ENCODE assay signal across 13 cellular contexts in the genomic region with DNA sequence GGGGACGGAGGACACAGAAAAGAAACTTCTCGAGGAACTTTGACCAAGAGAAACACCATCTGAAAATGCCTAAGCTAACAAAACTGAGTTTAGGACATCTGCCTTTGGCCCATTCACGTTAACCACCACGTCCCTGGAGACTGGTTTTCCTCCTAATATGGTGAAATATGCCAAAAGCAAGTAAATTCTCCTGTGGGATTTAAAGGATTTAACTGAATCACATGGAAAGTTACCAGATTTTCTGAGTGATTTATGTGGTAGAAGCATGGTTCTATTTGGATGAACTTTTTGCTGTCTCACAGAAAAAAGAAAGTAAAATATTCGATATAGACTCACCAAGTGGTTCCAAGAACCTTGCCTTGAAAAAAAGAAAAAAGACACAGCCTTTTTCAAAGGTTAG. TPM values are rescaled to one million over a fixed set of nuclear protein-coding genes. Genes with fewer than 3 reads are reported as not detected.
A peak's percentile ranks its signal among the peaks of the same experiment; 100 is the strongest.
DNase-seq lines count a peak whose midpoint lies in the region; ATAC-seq and TF ChIP-seq lines count a peak whose summit lies in the region.
"Had no signal": no experiment of that assay in that cellular context is flagged by ENCODE, and none has a peak within 500 bp of the region (broad histone marks: within the 10 kb centered on the region; RNA-seq: fewer than 3 reads in every experiment).

No MANE protein-coding gene starts in this region.

- no peak overlapping the region for H3K27ac Mint-ChIP-seq in activated naive CD8-positive, alpha-beta T cell treated with anti-CD3 and anti-CD28 coated beads, Interleukin-2, amount 50 U/mL, for 24 hours
- H3K27ac Mint-ChIP-seq: activated naive CD4-positive, alpha-beta T cell treated with anti-CD3 and anti-CD28 coated beads, Interleukin-2, amount 50 U/mL, for 24 hours had no signal

- intact Hi-C loops in gastrocnemius medialis (cut with DNase I; ENCODE audit: low total_unique reads): no loop called here

- no peaks in the 10 kb centered on the region for H3K36me3 Mint-ChIP-seq in activated naive CD8-positive, alpha-beta T cell treated with anti-CD3 and anti-CD28 coated beads, Interleukin-2, amount 50 U/mL, for 24 hours (ENCODE audit: low read depth)
- H3K36me3 Mint-ChIP-seq: activated naive CD4-positive, alpha-beta T cell treated with anti-CD3 and anti-CD28 coated beads, Interleukin-2, amount 50 U/mL, for 24 hours had no signal

- TF ChIP-seq POLR2A in gastrocnemius medialis (IDR thresholded peaks at IDR 0.05): no peak

- H3K4me3 Mint-ChIP-seq in activated naive CD8-positive, alpha-beta T cell treated with anti-CD3 and anti-CD28 coated beads, Interleukin-2, amount 50 U/mL, for 24 hours: no peak overlapping the region
- H3K4me3 Mint-ChIP-seq: activated naive CD4-positive, alpha-beta T cell treated with anti-CD3 and anti-CD28 coated beads, Interleukin-2, amount 50 U/mL, for 24 hours had no signal

- H3K9me3 Mint-ChIP-seq in activated naive CD8-positive, alpha-beta T cell treated with anti-CD3 and anti-CD28 coated beads, Interleukin-2, amount 50 U/mL, for 24 hours: no peaks in the 10 kb centered on the region
- H3K9me3 Mint-ChIP-seq: activated naive CD4-positive, alpha-beta T cell treated with anti-CD3 and anti-CD28 coated beads, Interleukin-2, amount 50 U/mL, for 24 hours had no signal

- H3K27me3 ChIP-seq in RWPE2 (ENCODE audit: insufficient read depth, poor library complexity, severe bottlenecking): no peaks in the 10 kb centered on the region
- no peaks in the 10 kb centered on the region for H3K27me3 ChIP-seq in gastrocnemius medialis
- H3K27me3 ChIP-seq: heart right ventricle had no signal

- no peak for TF ChIP-seq CTCF in RWPE2 (IDR thresholded peaks at IDR 0.05; ENCODE audit: poor library complexity, severe bottlenecking)
- no peak for TF ChIP-seq CTCF in gastrocnemius medialis (IDR thresholded peaks at IDR 0.05 in 4 of 5, conservative IDR thresholded peaks at IDR 0.05 in 1 of 5)

- peaks cover 16% of the 10 kb centered on the region for H3K4me1 ChIP-seq in RWPE2 (ENCODE audit: insufficient read depth, poor library complexity, severe bottlenecking)
- peaks cover 0 to 5% of the 10 kb centered on the region in 2 donors for H3K4me1 ChIP-seq in gastrocnemius medialis

- no peaks in the 10 kb centered on the region for H3K4me1 Mint-ChIP-seq in activated naive CD8-positive, alpha-beta T cell treated with anti-CD3 and anti-CD28 coated beads, Interleukin-2, amount 50 U/mL, for 24 hours
- H3K4me1 Mint-ChIP-seq: activated naive CD4-positive, alpha-beta T cell treated with anti-CD3 and anti-CD28 coated beads, Interleukin-2, amount 50 U/mL, for 24 hours had no signal

- in situ Hi-C loops in gastrocnemius medialis (cut with MboI; ENCODE audit: low sequenced_read_pairs in 4 of 4): no loop called here

- ATAC-seq in RWPE2 (ENCODE audit: low read depth): no peak
- ATAC-seq in gastrocnemius medialis: peak; percentile 77 to 79
- no peak for ATAC-seq in activated naive CD8-positive, alpha-beta T cell treated with anti-CD3 and anti-CD28 coated beads, Interleukin-2, amount 50 U/mL, for 24 hours
- no peak for ATAC-seq in HG03460 (IDR thresholded peaks at IDR 0.05; ENCODE audit: unreplicated experiment)

- H3K9me3 ChIP-seq in RWPE2 (ENCODE audit: severe bottlenecking) (no peaks in the 10 kb centered on the region), gastrocnemius medialis (no peaks in the 10 kb centered on the region)
- H3K9me3 ChIP-seq: heart right ventricle had no signal

- DNase-seq in AG20443 (ENCODE audit: low spot score): peak; percentile 53
- DNase-seq in RWPE2 (ENCODE audit: low spot score): no peak
- peak; percentile 100 for DNase-seq in fibroblast of peridontal ligament (ENCODE audit: extremely low read depth)
- DNase-seq in gastrocnemius medialis: peak; percentile 20 to 57
- DNase-seq in NCI-H82 treated with DMSO at 0.1 percent for 48 hours (lab: John Stamatoyannopoulos, UW; ENCODE audit: unreplicated experiment): no peak
- no peak for DNase-seq in activated naive CD8-positive, alpha-beta T cell treated with anti-CD3 and anti-CD28 coated beads, Interleukin-2, amount 50 U/mL, for 24 hours
- DNase-seq in OCI-M2 (lab: John Stamatoyannopoulos, UW; ENCODE audit: unreplicated experiment): no peak
- DNase-seq: MM.1S; stimulated activated CD4-positive, alpha-beta T cell treated with anti-CD3 and anti-CD28 coated beads, Interleukin-1b, Interleukin-23, amount 100 ng/mL, for 48 hours had no signal

- H3K27ac ChIP-seq in RWPE2 (ENCODE audit: poor library complexity, severe bottlenecking) (peak overlapping the region; percentile 77), gastrocnemius medialis (peak overlapping the region in 3 of 4 donors; percentile 20 to 54 (median 54))

- H3K4me3 ChIP-seq in RWPE2 (ENCODE audit: severe bottlenecking): no peak overlapping the region
- no peak overlapping the region for H3K4me3 ChIP-seq in gastrocnemius medialis
- H3K4me3 ChIP-seq: heart right ventricle had no signal

- no peaks in the 10 kb centered on the region for H3K36me3 ChIP-seq in RWPE2 (ENCODE audit: low read depth)
- H3K36me3 ChIP-seq in gastrocnemius medialis: no peaks in the 10 kb centered on the region
- H3K36me3 ChIP-seq: heart right ventricle had no signal

- H3K27me3 Mint-ChIP-seq in activated naive CD8-positive, alpha-beta T cell treated with anti-CD3 and anti-CD28 coated beads, Interleukin-2, amount 50 U/mL, for 24 hours: peaks cover 7% of the 10 kb centered on the region

RNA-seq across cellular contexts. Expression of a gene that starts 30.4 kb away (rescaled TPM):
- total RNA-seq in gastrocnemius medialis: 10 to 100 TPM in 1 of 4 donors, 1 to 10 TPM in 3; 1.7 to 11.0 (median 4.5) TPM
- total RNA-seq: activated CD8-positive, alpha-beta memory T cell treated with anti-CD3 and anti-CD28 coated beads for 36 hours had no signal

Comparison
In these comparisons a context has a peak if more than half of its experiments do, and no peak if none do; other contexts are left out.
1. DNase-seq: peak in AG20443 (single experiment), fibroblast of peridontal ligament (single experiment) and gastrocnemius medialis (2 of 2); none in RWPE2 (single experiment), NCI-H82 treated with DMSO at 0.1 percent for 48 hours (single experiment), activated naive CD8-positive, alpha-beta T cell treated with anti-CD3 and anti-CD28 coated beads, Interleukin-2, amount 50 U/mL, for 24 hours (single experiment) and OCI-M2 (single experiment).
2. ATAC-seq: peak in gastrocnemius medialis (2 of 2); none in RWPE2 (single experiment), activated naive CD8-positive, alpha-beta T cell treated with anti-CD3 and anti-CD28 coated beads, Interleukin-2, amount 50 U/mL, for 24 hours (single experiment) and HG03460 (single experiment).